In the genomic region with DNA sequence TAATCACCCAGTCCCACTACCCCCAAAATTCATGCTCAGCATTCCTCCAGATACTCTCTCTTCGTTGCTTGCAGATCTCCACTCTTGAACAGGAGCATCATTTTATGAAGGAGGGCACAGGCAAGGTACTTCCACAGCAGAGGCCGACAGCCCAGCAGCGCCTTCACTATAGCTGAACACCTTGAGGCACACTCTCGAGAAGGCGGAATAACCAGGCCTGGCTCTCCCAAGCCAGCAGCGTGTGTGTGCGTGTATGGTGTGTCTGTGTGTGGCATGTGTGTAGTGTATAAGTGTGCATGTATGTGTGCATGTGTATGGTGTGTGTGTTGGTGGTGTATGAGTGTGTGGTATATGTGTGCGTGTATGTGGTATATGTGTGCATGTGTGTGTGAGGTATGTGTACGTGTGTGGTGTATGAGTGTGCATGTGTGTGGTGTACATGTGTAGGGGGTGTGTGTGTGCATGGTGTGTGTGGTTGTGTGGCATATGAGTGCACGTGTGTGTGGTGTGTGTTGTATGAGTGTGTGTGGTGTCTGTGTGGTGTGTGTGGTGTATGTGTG, we compare ENCODE assay signal across 18 cellular contexts.
"Had no signal": no experiment of that assay in that cellular context is flagged by ENCODE, and none has a peak within 500 bp of the region (broad histone marks: within the 10 kb centered on the region; RNA-seq: fewer than 3 reads in every experiment).

No MANE protein-coding gene starts in this region.

- H3K36me3 ChIP-seq: cardiac muscle cell, left lung, ovary, transverse colon had no signal

- FAIRE-seq: small intestine had no signal

- H3K9me3 ChIP-seq: left lung, ovary, psoas muscle, transverse colon had no signal

- H3K27ac ChIP-seq: cardiac muscle cell, left lung, ovary, psoas muscle, transverse colon had no signal

- H3K27me3 ChIP-seq: cardiac muscle cell, left lung, ovary, transverse colon had no signal

- H3K4me3 ChIP-seq: cardiac muscle cell, left lung, ovary, psoas muscle, transverse colon had no signal

- DNase-seq: activated CD4-positive, alpha-beta T cell treated with anti-CD3 and anti-CD28 coated beads, Interleukin-2, amount 50 U/mL, for 4 hours; activated CD8-positive, alpha-beta memory T cell treated with anti-CD3 and anti-CD28 coated beads for 24 hours; activated CD8-positive, alpha-beta memory T cell treated with anti-CD3 and anti-CD28 coated beads, Interleukin-2, amount 50 U/mL, for 48 hours; activated naive CD4-positive, alpha-beta T cell treated with Interleukin-2 at 50 U/mL for 16 hours; activated T-cell treated with anti-CD3 and anti-CD28 coated beads, Interleukin-2, amount 50 U/mL, for 48 hours; immature natural killer cell; kidney glomerular epithelial cell; midbrain; natural killer cell; ovary; psoas muscle; right cardiac atrium; small intestine; stimulated activated CD4-positive, alpha-beta T cell treated with anti-CD3 and anti-CD28 coated beads, Interleukin-15, amount 100 ng/mL, for 24 hours; T1000; transverse colon had no signal
